In the genomic region with DNA sequence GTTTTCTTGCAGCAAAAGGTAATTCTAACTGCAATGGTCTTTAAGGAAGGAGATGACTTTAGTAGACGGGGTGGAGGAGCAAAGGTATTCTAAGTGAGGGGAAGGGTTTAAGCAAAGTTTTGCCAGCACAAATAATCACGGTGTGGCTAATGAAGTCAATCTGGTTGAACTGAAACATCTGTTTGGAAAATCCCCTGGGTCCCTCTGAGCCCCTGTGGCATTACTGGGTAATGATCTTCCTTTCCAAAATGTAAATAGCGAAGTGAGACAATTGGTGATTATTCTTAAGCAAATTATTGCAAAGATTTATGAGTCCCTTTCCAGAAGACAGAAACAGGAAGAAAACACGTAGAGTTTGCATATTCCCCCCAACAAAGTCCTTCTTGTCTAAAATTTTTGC, we compare ENCODE assay signal across 18 cellular contexts. TPM values are rescaled to one million over a fixed set of nuclear protein-coding genes. Genes with fewer than 3 reads are reported as not detected.
DNase-seq lines count a peak whose midpoint lies in the region; ATAC-seq and TF ChIP-seq lines count a peak whose summit lies in the region.
"Had no signal": no experiment of that assay in that cellular context is flagged by ENCODE, and none has a peak within 500 bp of the region (broad histone marks: within the 10 kb centered on the region; RNA-seq: fewer than 3 reads in every experiment).

No MANE protein-coding gene starts in this region.

- CTCF ChIA-PET in activated CD8-positive, alpha-beta T cell treated with anti-CD3 and anti-CD28 coated beads, Interleukin-2, amount 10 ng/mL, durations not matched to agents 7 days and 5 days (lab: Charles Lee) = interaction anchor here (1.1 to 2.8 kb wide), 4 partner anchors 9 to 110 kb away, joined by 4 to 8 read pairs (median 5); no protein-coding TSS in a partner anchor

- no peak overlapping the region for H3K27ac ChIP-seq in upper lobe of right lung
- H3K27ac ChIP-seq: GM23248, left ventricle myocardium inferior, SJSA1, WERI-Rb-1 had no signal

- ATAC-seq in GM18508 (IDR thresholded peaks at IDR 0.05; ENCODE audit: insufficient read depth, unreplicated experiment) = peak; percentile 83
- peak; percentile 81 for ATAC-seq in GM21619 (IDR thresholded peaks at IDR 0.05; ENCODE audit: unreplicated experiment)
- ATAC-seq in HG03354 (IDR thresholded peaks at IDR 0.05; ENCODE audit: poor library complexity, severe bottlenecking, unreplicated experiment) = peak; percentile 64
- ATAC-seq in memory B cell (ENCODE audit: low read depth) = peak; percentile 65
- no peak for ATAC-seq in activated CD8-positive, alpha-beta T cell treated with anti-CD3 and anti-CD28 coated beads, Interleukin-2, amount 10 ng/mL, durations not matched to agents 7 days and 5 days
- ATAC-seq in upper lobe of right lung = no peak

- POLR2A ChIA-PET in activated CD8-positive, alpha-beta T cell treated with anti-CD3 and anti-CD28 coated beads, Interleukin-2, amount 10 ng/mL, durations not matched to agents 7 days and 5 days (lab: Charles Lee) = no interaction called here

- H3K27me3 ChIP-seq in upper lobe of right lung = no peaks in the 10 kb centered on the region
- H3K27me3 ChIP-seq: SJSA1 had no signal

- H3K36me3 ChIP-seq in upper lobe of right lung = no peaks in the 10 kb centered on the region
- H3K36me3 ChIP-seq: left ventricle myocardium inferior, SJSA1, WERI-Rb-1 had no signal

- H3K4me1 Mint-ChIP-seq in memory B cell = peaks cover 12% of the 10 kb centered on the region
- no peaks in the 10 kb centered on the region for H3K4me1 Mint-ChIP-seq in activated CD8-positive, alpha-beta T cell treated with anti-CD3 and anti-CD28 coated beads, Interleukin-2, amount 10 ng/mL, durations not matched to agents 7 days and 5 days (ENCODE audit: low read depth)
- H3K4me1 Mint-ChIP-seq: endodermal cell had no signal

- no peaks in the 10 kb centered on the region for H3K4me1 ChIP-seq in upper lobe of right lung
- H3K4me1 ChIP-seq: left ventricle myocardium inferior had no signal

- H3K9me3 ChIP-seq in upper lobe of right lung = no peaks in the 10 kb centered on the region
- H3K9me3 ChIP-seq: left ventricle myocardium inferior, SJSA1 had no signal

- no peak overlapping the region for H3K4me3 ChIP-seq in upper lobe of right lung
- H3K4me3 ChIP-seq: GM23248, left ventricle myocardium inferior, SJSA1 had no signal

- H3K36me3 Mint-ChIP-seq in memory B cell = no peaks in the 10 kb centered on the region
- H3K36me3 Mint-ChIP-seq in activated CD8-positive, alpha-beta T cell treated with anti-CD3 and anti-CD28 coated beads, Interleukin-2, amount 10 ng/mL, durations not matched to agents 7 days and 5 days (ENCODE audit: low read depth) = no peaks in the 10 kb centered on the region

- H3K27me3 Mint-ChIP-seq in memory B cell = peaks cover 3% of the 10 kb centered on the region
- H3K27me3 Mint-ChIP-seq in activated CD8-positive, alpha-beta T cell treated with anti-CD3 and anti-CD28 coated beads, Interleukin-2, amount 10 ng/mL, durations not matched to agents 7 days and 5 days (ENCODE audit: low read depth) = peaks cover 17% of the 10 kb centered on the region

- intact Hi-C loops in upper lobe of right lung (cut with DNase I) = no loop called here

- no peak overlapping the region for H3K4me3 Mint-ChIP-seq in memory B cell
- no peak overlapping the region for H3K4me3 Mint-ChIP-seq in activated CD8-positive, alpha-beta T cell treated with anti-CD3 and anti-CD28 coated beads, Interleukin-2, amount 10 ng/mL, durations not matched to agents 7 days and 5 days
- H3K4me3 Mint-ChIP-seq: endodermal cell had no signal

- no peaks in the 10 kb centered on the region for H3K9me3 Mint-ChIP-seq in memory B cell
- H3K9me3 Mint-ChIP-seq in activated CD8-positive, alpha-beta T cell treated with anti-CD3 and anti-CD28 coated beads, Interleukin-2, amount 10 ng/mL, durations not matched to agents 7 days and 5 days (ENCODE audit: insufficient read depth) = no peaks in the 10 kb centered on the region
- H3K9me3 Mint-ChIP-seq: endodermal cell had no signal

- DNase-seq in memory B cell (ENCODE audit: low spot score in 2 of 2) (no peak), upper lobe of right lung (no peak), DMS114 treated with DMSO at 0.1 percent for 48 hours (lab: John Stamatoyannopoulos, UW; ENCODE audit: unreplicated experiment) (no peak)
- DNase-seq in activated effector memory CD4-positive, alpha-beta T cell treated with anti-CD3 and anti-CD28 coated beads, Interleukin-2, amount 50 U/mL, for 16 hours = no peak
- no peak for DNase-seq in activated CD8-positive, alpha-beta T cell treated with anti-CD3 and anti-CD28 coated beads, Interleukin-2, amount 10 ng/mL, durations not matched to agents 7 days and 5 days
- DNase-seq: activated T-cell treated with anti-CD3 and anti-CD28 coated beads, Interleukin-2, amount 50 U/mL, for 48 hours; endodermal cell; GM23248; head of caudate nucleus; left ventricle myocardium inferior; MV-4-11; NCI-H526 treated with DMSO at 0.1 percent for 48 hours; occipital lobe; WERI-Rb-1 had no signal

- TF ChIP-seq CTCF in upper lobe of right lung (IDR thresholded peaks at IDR 0.05) = no peak

- no peak overlapping the region for H3K27ac Mint-ChIP-seq in memory B cell
- H3K27ac Mint-ChIP-seq in activated CD8-positive, alpha-beta T cell treated with anti-CD3 and anti-CD28 coated beads, Interleukin-2, amount 10 ng/mL, durations not matched to agents 7 days and 5 days = no peak overlapping the region
- H3K27ac Mint-ChIP-seq: endodermal cell had no signal

RNA-seq across cellular contexts. Expression of gene FGFBP1, which starts 47.2 kb away (rescaled TPM):
- not detected for total RNA-seq in activated CD8-positive, alpha-beta T cell treated with anti-CD3 and anti-CD28 coated beads, Interleukin-2, amount 10 ng/mL, durations not matched to agents 7 days and 5 days
- total RNA-seq in upper lobe of right lung = 3.3 TPM
- total RNA-seq: endodermal cell, GM23248, left ventricle myocardium inferior, occipital lobe, SJSA1 had no signal

Comparison
In these comparisons a context has a peak if more than half of its experiments do, and no peak if none do; other contexts are left out.
1. ATAC-seq: peak in GM18508 (single experiment), GM21619 (single experiment), HG03354 (single experiment) and memory B cell (single experiment); none in activated CD8-positive, alpha-beta T cell treated with anti-CD3 and anti-CD28 coated beads, Interleukin-2, amount 10 ng/mL, durations not matched to agents 7 days and 5 days (single experiment) and upper lobe of right lung (single experiment).